ENCODE assay signal across 31 cellular contexts in the genomic region with DNA sequence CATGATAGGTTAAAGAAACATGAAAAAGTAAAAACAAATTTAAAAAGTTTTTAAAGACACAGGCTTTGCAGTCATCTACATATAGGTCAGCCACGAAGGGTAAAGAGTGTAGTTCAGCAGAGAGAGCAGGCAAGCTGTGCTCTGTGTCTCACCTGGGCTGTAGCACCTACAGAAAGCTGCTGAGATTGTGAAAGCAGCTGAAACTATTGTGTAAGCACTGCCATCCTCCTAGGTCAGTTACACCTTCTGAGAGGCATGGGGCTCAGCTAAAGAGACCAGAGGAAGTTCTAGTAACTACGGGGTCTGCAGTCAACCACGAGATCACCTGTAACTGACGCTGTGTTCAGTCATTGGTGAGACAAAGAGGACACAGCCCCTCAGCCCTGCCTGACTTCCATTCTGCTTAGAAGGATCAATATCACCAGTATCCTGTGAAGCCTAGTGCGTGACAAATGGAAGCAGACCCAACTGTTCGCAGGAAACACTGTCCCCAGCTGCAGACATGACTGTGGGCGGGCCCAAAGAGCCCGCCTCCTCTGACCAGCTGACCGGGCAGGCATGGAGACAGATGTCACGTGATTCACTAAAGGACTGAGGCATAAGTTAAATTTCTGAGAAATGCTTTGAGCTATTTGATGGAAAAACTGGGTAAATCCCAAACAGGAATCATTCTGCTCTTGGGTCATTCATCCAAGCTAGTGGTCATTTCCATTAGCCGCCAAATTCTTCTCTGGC.
"Had no signal": no experiment of that assay in that cellular context is flagged by ENCODE, and none has a peak within 500 bp of the region (broad histone marks: within the 10 kb centered on the region; RNA-seq: fewer than 3 reads in every experiment).

No MANE protein-coding gene starts in this region.

- H3K4me3 Mint-ChIP-seq: activated naive CD8-positive, alpha-beta T cell; activated T-cell treated with anti-CD3 and anti-CD28 coated beads, Interleukin-2, amount 50 U/mL, for 72 hours; central memory CD8-positive, alpha-beta T cell; natural killer cell treated with Interleukin-12 subunit alpha and Interleukin-12 subunit beta and Interleukin-15 and Interleukin-18, amount 100 ng/mL, for 72 hours; stimulated activated memory B cell treated with anti-CD40 and anti-IgM and Interleukin-4, amounts not matched to agents 10 μg/mL and 1 μg/mL and 100 μg/mL, for 72 hours; stimulated activated naive CD8-positive, alpha-beta T cell treated with anti-CD3 and anti-CD28 coated beads, Interleukin-15, amount 100 ng/mL, for 72 hours; T-helper 2 cell treated with Interferon-gamma antibody and Interleukin-4, amounts not matched to agents 5 μg/mL and 100 μg/mL, for 36 hours; type B pancreatic cell had no signal

- H3K27ac ChIP-seq: esophagus muscularis mucosa, foreskin keratinocyte, heart right ventricle, left lung, lower lobe of right lung, neutrophil, sigmoid colon, uterus had no signal

- H3K27ac Mint-ChIP-seq: activated naive CD8-positive, alpha-beta T cell; activated T-cell treated with anti-CD3 and anti-CD28 coated beads, Interleukin-2, amount 50 U/mL, for 72 hours; natural killer cell treated with Interleukin-12 subunit alpha and Interleukin-12 subunit beta and Interleukin-15 and Interleukin-18, amount 100 ng/mL, for 72 hours; progenitor cell of endocrine pancreas; stimulated activated memory B cell treated with anti-CD40 and anti-IgM and Interleukin-4, amounts not matched to agents 10 μg/mL and 1 μg/mL and 100 μg/mL, for 72 hours; T-helper 2 cell treated with Interferon-gamma antibody and Interleukin-4, amounts not matched to agents 5 μg/mL and 100 μg/mL, for 36 hours; type B pancreatic cell had no signal

- H3K4me3 ChIP-seq: esophagus muscularis mucosa, heart right ventricle, left lung, lower lobe of right lung, mucosa of descending colon, sigmoid colon, smooth muscle cell, uterus had no signal

- H3K4me2 ChIP-seq: smooth muscle cell had no signal

- H3K36me3 ChIP-seq: left lung, lower lobe of right lung, neutrophil, sigmoid colon, uterus had no signal

- DNase-seq: activated CD4-positive, alpha-beta T cell treated with anti-CD3 and anti-CD28 coated beads for 4 hours; activated CD4-positive, alpha-beta T cell treated with anti-CD3 and anti-CD28 coated beads, Interleukin-2, amount 50 U/mL, for 4 hours; activated naive CD4-positive, alpha-beta T cell; activated T-cell treated with anti-CD3 and anti-CD28 coated beads for 4 hours; activated T-cell treated with anti-CD3 and anti-CD28 coated beads, Interleukin-2, amount 50 U/mL, for 72 hours; anterior cingulate cortex; dermis blood vessel endothelial cell; effector CD4-positive, alpha-beta T cell; foreskin keratinocyte; heart right ventricle; left lung; lower lobe of right lung; mesenchymal stem cell; mucosa of descending colon; sigmoid colon; stimulated activated CD4-positive, alpha-beta T cell treated with anti-CD3 and anti-CD28 coated beads, Interleukin-1b, Interleukin-23, amount 100 ng/mL, for 48 hours; stimulated activated CD4-positive, alpha-beta T cell treated with anti-CD3 and anti-CD28 coated beads, Interleukin-4, amount 100 ng/mL, for 4 hours; stimulated activated CD8-positive, alpha-beta memory T cell treated with anti-CD3 and anti-CD28 coated beads, Interleukin-4, amount 100 ng/mL, for 48 hours; stimulated activated naive CD8-positive, alpha-beta T cell treated with anti-CD3 and anti-CD28 coated beads, Interleukin-15, amount 100 ng/mL, for 72 hours; substantia nigra; uterus had no signal

- H3K4me1 Mint-ChIP-seq: central memory CD8-positive, alpha-beta T cell had no signal

- H3K4me1 ChIP-seq: foreskin keratinocyte, left lung, lower lobe of right lung, uterus had no signal

- H3K27me3 Mint-ChIP-seq: activated naive CD8-positive, alpha-beta T cell; central memory CD8-positive, alpha-beta T cell had no signal

- H3K36me3 Mint-ChIP-seq: activated naive CD8-positive, alpha-beta T cell; natural killer cell treated with Interleukin-12 subunit alpha and Interleukin-12 subunit beta and Interleukin-15 and Interleukin-18, amount 100 ng/mL, for 72 hours; stimulated activated memory B cell treated with anti-CD40 and anti-IgM and Interleukin-4, amounts not matched to agents 10 μg/mL and 1 μg/mL and 100 μg/mL, for 72 hours; type B pancreatic cell had no signal

- H3K27me3 ChIP-seq: esophagus muscularis mucosa, foreskin keratinocyte, heart right ventricle, neutrophil, sigmoid colon, uterus had no signal

- H3K9me3 Mint-ChIP-seq: activated T-cell treated with anti-CD3 and anti-CD28 coated beads, Interleukin-2, amount 50 U/mL, for 72 hours; central memory CD8-positive, alpha-beta T cell; natural killer cell treated with Interleukin-12 subunit alpha and Interleukin-12 subunit beta and Interleukin-15 and Interleukin-18, amount 100 ng/mL, for 72 hours; stimulated activated memory B cell treated with anti-CD40 and anti-IgM and Interleukin-4, amounts not matched to agents 10 μg/mL and 1 μg/mL and 100 μg/mL, for 72 hours; stimulated activated naive CD8-positive, alpha-beta T cell treated with anti-CD3 and anti-CD28 coated beads, Interleukin-15, amount 100 ng/mL, for 72 hours; T-helper 2 cell treated with Interferon-gamma antibody and Interleukin-4, amounts not matched to agents 5 μg/mL and 100 μg/mL, for 36 hours; type B pancreatic cell had no signal

- H3K9me3 ChIP-seq: esophagus muscularis mucosa, heart right ventricle, left lung, lower lobe of right lung, mucosa of descending colon, neutrophil, sigmoid colon, uterus had no signal

- ATAC-seq: activated T-cell treated with anti-CD3 and anti-CD28 coated beads, Interleukin-2, amount 50 U/mL, for 72 hours; foreskin keratinocyte; heart right ventricle; left lung; lower lobe of right lung; mucosa of descending colon; natural killer cell treated with Interleukin-12 subunit alpha and Interleukin-12 subunit beta and Interleukin-15 and Interleukin-18, amount 100 ng/mL, for 72 hours; stimulated activated memory B cell treated with anti-CD40 and anti-IgM and Interleukin-4, amounts not matched to agents 10 μg/mL and 1 μg/mL and 100 μg/mL, for 72 hours; stimulated activated naive CD8-positive, alpha-beta T cell treated with anti-CD3 and anti-CD28 coated beads, Interleukin-15, amount 100 ng/mL, for 72 hours had no signal
